3 cellular contexts compared by ENCODE assay signal in genomic region chr12:20731274-20731673, GRCh38.
A peak's percentile ranks its signal among the peaks of the same experiment; 100 is the strongest.
TF ChIP-seq lines count a peak whose summit lies in the region.

No MANE protein-coding gene starts in this region.

TF ChIP-seq in A549, 52 proteins besides CTCF, POLR2A, EP300 and RAD21:
- no peak for TF ChIP-seq RCOR1 (IDR thresholded peaks at IDR 0.05; ENCODE audit: low read depth, low read length)
- no peak for TF ChIP-seq POLR2AphosphoS2 (conservative IDR thresholded peaks at IDR 0.05; ENCODE audit: low read length)
- TF ChIP-seq EHF (CRISPR knock-in tag; IDR thresholded peaks at IDR 0.05), result no peak
- no peak for TF ChIP-seq REST (IDR thresholded peaks at IDR 0.05)
- no peak for TF ChIP-seq RARB (CRISPR knock-in tag; IDR thresholded peaks at IDR 0.05)
- peak; percentile 22; the same call in 1 of the 3 replicates for TF ChIP-seq SMC3 (IDR thresholded peaks at IDR 0.05)

TF ChIP-seq in HCT116, 20 proteins besides CTCF, POLR2A, EP300 and RAD21:
- TF ChIP-seq ELF1 (IDR thresholded peaks at IDR 0.05; ENCODE audit: borderline replicate concordance, low read depth) (no peak), FOSL1 (IDR thresholded peaks at IDR 0.05; ENCODE audit: low read depth) (no peak), CBX3 (IDR thresholded peaks at IDR 0.05; ENCODE audit: low read depth) (no peak), SRF (IDR thresholded peaks at IDR 0.05; ENCODE audit: low read depth) (no peak), SP1 (IDR thresholded peaks at IDR 0.05; ENCODE audit: low read depth) (no peak), REST (IDR thresholded peaks at IDR 0.05; ENCODE audit: low read depth) (no peak), JUND (IDR thresholded peaks at IDR 0.05) (no peak), CEBPB (IDR thresholded peaks at IDR 0.05; ENCODE audit: low read depth) (no peak), SIN3A (IDR thresholded peaks at IDR 0.05; ENCODE audit: low read depth) (no peak), YY1 (IDR thresholded peaks at IDR 0.05; ENCODE audit: extremely low read depth, insufficient replicate concordance, low read depth, low read length) (no peak), EZH2phosphoT487 (IDR thresholded peaks at IDR 0.05; ENCODE audit: borderline replicate concordance) (no peak), POLR2AphosphoS5 (IDR thresholded peaks at IDR 0.05; ENCODE audit: low read depth, low read length) (no peak)
- TF ChIP-seq, protein P1, sequence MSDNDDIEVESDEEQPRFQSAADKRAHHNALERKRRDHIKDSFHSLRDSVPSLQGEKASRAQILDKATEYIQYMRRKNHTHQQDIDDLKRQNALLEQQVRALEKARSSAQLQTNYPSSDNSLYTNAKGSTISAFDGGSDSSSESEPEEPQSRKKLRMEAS (IDR thresholded peaks at IDR 0.05), result no peak
- TF ChIP-seq, protein P2, sequence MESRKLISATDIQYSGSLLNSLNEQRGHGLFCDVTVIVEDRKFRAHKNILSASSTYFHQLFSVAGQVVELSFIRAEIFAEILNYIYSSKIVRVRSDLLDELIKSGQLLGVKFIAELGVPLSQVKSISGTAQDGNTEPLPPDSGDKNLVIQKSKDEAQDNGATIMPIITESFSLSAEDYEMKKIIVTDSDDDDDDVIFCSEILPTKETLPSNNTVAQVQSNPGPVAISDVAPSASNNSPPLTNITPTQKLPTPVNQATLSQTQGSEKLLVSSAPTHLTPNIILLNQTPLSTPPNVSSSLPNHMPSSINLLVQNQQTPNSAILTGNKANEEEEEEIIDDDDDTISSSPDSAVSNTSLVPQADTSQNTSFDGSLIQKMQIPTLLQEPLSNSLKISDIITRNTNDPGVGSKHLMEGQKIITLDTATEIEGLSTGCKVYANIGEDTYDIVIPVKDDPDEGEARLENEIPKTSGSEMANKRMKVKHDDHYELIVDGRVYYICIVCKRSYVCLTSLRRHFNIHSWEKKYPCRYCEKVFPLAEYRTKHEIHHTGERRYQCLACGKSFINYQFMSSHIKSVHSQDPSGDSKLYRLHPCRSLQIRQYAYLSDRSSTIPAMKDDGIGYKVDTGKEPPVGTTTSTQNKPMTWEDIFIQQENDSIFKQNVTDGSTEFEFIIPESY (IDR thresholded peaks at IDR 0.05; ENCODE audit: extremely low read depth, insufficient replicate concordance, low read length), result no peak

TF ChIP-seq in endothelial cell of umbilical vein, 7 proteins besides CTCF, POLR2A, EP300 and RAD21:
- no peak for TF ChIP-seq JUN (IDR thresholded peaks at IDR 0.05; ENCODE audit: borderline replicate concordance, insufficient read depth, insufficient read length, low read depth)
